ENCODE assay signal across 1 cellular context in genomic region chr6:118677193-118677592, GRCh38.
A peak's percentile ranks its signal among the peaks of the same experiment; 100 is the strongest.
TF ChIP-seq lines count a peak whose summit lies in the region.

No MANE protein-coding gene starts in this region.

TF ChIP-seq in GM23338, 12 proteins besides CTCF, POLR2A, EP300 and RAD21 (continued from another document):
- peak; percentile 70 for TF ChIP-seq REST (IDR thresholded peaks at IDR 0.05; ENCODE audit: unreplicated experiment)
